In genomic region chr20:50921055-50921454, GRCh38 we compare ENCODE assay signal across 14 cellular contexts. TPM values are rescaled to one million over a fixed set of nuclear protein-coding genes. Genes with fewer than 3 reads are reported as not detected.
A peak's percentile ranks its signal among the peaks of the same experiment; 100 is the strongest.
DNase-seq lines count a peak whose midpoint lies in the region; ATAC-seq and TF ChIP-seq lines count a peak whose summit lies in the region.
"Had no signal": no experiment of that assay in that cellular context is flagged by ENCODE, and none has a peak within 500 bp of the region (broad histone marks: within the 10 kb centered on the region; RNA-seq: fewer than 3 reads in every experiment).

No MANE protein-coding gene starts in this region.

- H3K9me3 Mint-ChIP-seq in activated T-cell treated with anti-CD3 and anti-CD28 coated beads, Interleukin-2, amount 50 U/mL, for 24 hours: no peaks in the 10 kb centered on the region
- no peaks in the 10 kb centered on the region for H3K9me3 Mint-ChIP-seq in stimulated activated effector memory CD8-positive, alpha-beta T cell treated with anti-CD3 and anti-CD28 coated beads, Interleukin-12 subunit alpha, Interleukin-12 subunit beta, amount 100 ng/mL, for 72 hours
- H3K9me3 Mint-ChIP-seq: stimulated activated naive B cell treated with anti-CD40 and anti-IgM and Interleukin-4, amounts not matched to agents 10 μg/mL and 1 μg/mL and 100 μg/mL, for 72 hours; WTC11 had no signal

- no peak for TF ChIP-seq EP300 in esophagus muscularis mucosa (IDR thresholded peaks at IDR 0.05)

- no peak overlapping the region for H2AFZ ChIP-seq in PC-9

- peaks cover 88% of the 10 kb centered on the region for H3K36me3 Mint-ChIP-seq in activated T-cell treated with anti-CD3 and anti-CD28 coated beads, Interleukin-2, amount 50 U/mL, for 24 hours (ENCODE audit: low read depth)
- peaks cover 85% of the 10 kb centered on the region for H3K36me3 Mint-ChIP-seq in stimulated activated effector memory CD8-positive, alpha-beta T cell treated with anti-CD3 and anti-CD28 coated beads, Interleukin-12 subunit alpha, Interleukin-12 subunit beta, amount 100 ng/mL, for 72 hours

- H3K36me3 ChIP-seq in PC-9 (ENCODE audit: low read depth): peaks cover 15% of the 10 kb centered on the region
- H3K36me3 ChIP-seq in esophagus muscularis mucosa: peaks cover 0 to 8% (median 3%) of the 10 kb centered on the region in 4 donors

- peaks cover 99% of the 10 kb centered on the region for H4K20me1 ChIP-seq in PC-9 (ENCODE audit: insufficient read depth)

- H3K27ac ChIP-seq in PC-9 (0 out of 2 replicates have a peak overlapping the region, but pooled peaks have one; percentile 0), esophagus muscularis mucosa (replicated peaks in 1 of 4) (peak overlapping the region in 3 of 4 donors; percentile 2 to 15 (median 3))

- H3K4me1 Mint-ChIP-seq in activated T-cell treated with anti-CD3 and anti-CD28 coated beads, Interleukin-2, amount 50 U/mL, for 24 hours (ENCODE audit: low read depth): peaks cover 91% of the 10 kb centered on the region
- peaks cover 65% of the 10 kb centered on the region for H3K4me1 Mint-ChIP-seq in stimulated activated effector memory CD8-positive, alpha-beta T cell treated with anti-CD3 and anti-CD28 coated beads, Interleukin-12 subunit alpha, Interleukin-12 subunit beta, amount 100 ng/mL, for 72 hours

- H3K4me3 Mint-ChIP-seq in activated T-cell treated with anti-CD3 and anti-CD28 coated beads, Interleukin-2, amount 50 U/mL, for 24 hours: no peak overlapping the region
- H3K4me3 Mint-ChIP-seq in stimulated activated effector memory CD8-positive, alpha-beta T cell treated with anti-CD3 and anti-CD28 coated beads, Interleukin-12 subunit alpha, Interleukin-12 subunit beta, amount 100 ng/mL, for 72 hours: no peak overlapping the region
- H3K4me3 Mint-ChIP-seq: stimulated activated naive B cell treated with anti-CD40 and anti-IgM and Interleukin-4, amounts not matched to agents 10 μg/mL and 1 μg/mL and 100 μg/mL, for 72 hours; WTC11 had no signal

- H3F3A ChIP-seq in PC-9 (ENCODE audit: insufficient read depth, low read depth): peaks cover 13% of the 10 kb centered on the region

- CTCF ChIA-PET in PC-9 (lab: Charles Lee): no interaction called here

- DNase-seq in activated T-cell treated with anti-CD3 and anti-CD28 coated beads, Interleukin-2, amount 50 U/mL, for 24 hours: no peak
- DNase-seq in activated T-cell treated with anti-CD3 and anti-CD28 coated beads for 4 hours (no peak), PC-9 (no peak), esophagus muscularis mucosa (ENCODE audit: extremely low spot score) (no peak), medulla oblongata (ENCODE audit: extremely low spot score) (no peak), NCI-H1417 (lab: John Stamatoyannopoulos, UW) (no peak), Right ventricle myocardium inferior (ENCODE audit: missing footprints) (no peak)
- DNase-seq in stimulated activated effector memory CD8-positive, alpha-beta T cell treated with anti-CD3 and anti-CD28 coated beads, Interleukin-12 subunit alpha, Interleukin-12 subunit beta, amount 100 ng/mL, for 72 hours (ENCODE audit: low spot score in 2 of 2): no peak
- DNase-seq: amygdala; MM.1S; stimulated activated naive B cell treated with anti-CD40 and anti-IgM and Interleukin-4, amounts not matched to agents 10 μg/mL and 1 μg/mL and 100 μg/mL, for 72 hours had no signal

- BruUV-seq in PC-9 (replicated peaks; lab: Mats Ljungman, UMichigan): no TSS peak

- peaks cover 99% of the 10 kb centered on the region for H3K79me2 ChIP-seq in PC-9 (ENCODE audit: low read depth)

- POLR2A ChIA-PET in PC-9 (lab: Charles Lee; ENCODE audit: unreplicated experiment): no interaction called here

- no peak overlapping the region for H3K4me3 ChIP-seq in PC-9
- no peak overlapping the region for H3K4me3 ChIP-seq in esophagus muscularis mucosa
- H3K4me3 ChIP-seq: lung, skin epidermis had no signal

- H3K9me3 ChIP-seq in PC-9 (ENCODE audit: insufficient read depth, low read depth) (no peaks in the 10 kb centered on the region), esophagus muscularis mucosa (no peaks in the 10 kb centered on the region)

- H3K4me1 ChIP-seq in PC-9 (replicated peaks; ENCODE audit: insufficient read depth) (no peaks in the 10 kb centered on the region), esophagus muscularis mucosa (peaks cover 60 to 99% (median 95%) of the 10 kb centered on the region in 4 donors)

- ATAC-seq in stimulated activated effector memory CD8-positive, alpha-beta T cell treated with anti-CD3 and anti-CD28 coated beads, Interleukin-12 subunit alpha, Interleukin-12 subunit beta, amount 100 ng/mL, for 72 hours: peak; percentile 91
- no peak for ATAC-seq in Right ventricle myocardium inferior
- ATAC-seq: stimulated activated naive B cell treated with anti-CD40 and anti-IgM and Interleukin-4, amounts not matched to agents 10 μg/mL and 1 μg/mL and 100 μg/mL, for 72 hours; WTC11 had no signal

- intact Hi-C loops in PC-9 (cut with micrococcal nuclease; ENCODE audit: unreplicated experiment) (no loop called here), esophagus muscularis mucosa (cut with DNase I) (no loop called here), Right ventricle myocardium inferior (cut with DNase I) (no loop called here)

- no peak overlapping the region for H3K4me2 ChIP-seq in PC-9

- H3K27me3 ChIP-seq in PC-9 (ENCODE audit: insufficient read depth, low read depth) (no peaks in the 10 kb centered on the region), esophagus muscularis mucosa (no peaks in the 10 kb centered on the region)

- no peaks in the 10 kb centered on the region for H3K9me2 ChIP-seq in PC-9 (ENCODE audit: insufficient read depth)

- TF ChIP-seq CTCF in PC-9 (conservative IDR thresholded peaks at IDR 0.05): no peak
- TF ChIP-seq CTCF in esophagus muscularis mucosa (IDR thresholded peaks at IDR 0.05): no peak

- peak overlapping the region; percentile 13 for H3K27ac Mint-ChIP-seq in activated T-cell treated with anti-CD3 and anti-CD28 coated beads, Interleukin-2, amount 50 U/mL, for 24 hours
- peak overlapping the region; percentile 74 for H3K27ac Mint-ChIP-seq in stimulated activated effector memory CD8-positive, alpha-beta T cell treated with anti-CD3 and anti-CD28 coated beads, Interleukin-12 subunit alpha, Interleukin-12 subunit beta, amount 100 ng/mL, for 72 hours

- no peaks in the 10 kb centered on the region for H3K27me3 Mint-ChIP-seq in activated T-cell treated with anti-CD3 and anti-CD28 coated beads, Interleukin-2, amount 50 U/mL, for 24 hours
- H3K27me3 Mint-ChIP-seq: stimulated activated naive B cell treated with anti-CD40 and anti-IgM and Interleukin-4, amounts not matched to agents 10 μg/mL and 1 μg/mL and 100 μg/mL, for 72 hours had no signal

- TF ChIP-seq POLR2A in esophagus muscularis mucosa (IDR thresholded peaks at IDR 0.05; ENCODE audit: low read depth): no peak

RNA-seq across cellular contexts. Expression of gene ADNP, which starts 10.2 kb away (rescaled TPM):
- 83.3 and 104 TPM in 2 replicates for total RNA-seq in PC-9 (2021)
- total RNA-seq in esophagus muscularis mucosa: 10 to 100 TPM; 39.1 to 59.8 (median 48.2) TPM
- total RNA-seq in Right ventricle myocardium inferior: 30.3 TPM

RNA-seq across cellular contexts. Expression of gene DPM1, which starts 37.3 kb away (rescaled TPM):
- total RNA-seq in PC-9 (2021) (39.1 and 70.7 TPM in 2 replicates), esophagus muscularis mucosa (10 to 100 TPM; 33.6 to 56.3 (median 41.7) TPM), Right ventricle myocardium inferior (35.5 TPM)

RNA-seq across cellular contexts. Expression of gene MOCS3, which starts 37.6 kb away (rescaled TPM):
- total RNA-seq in PC-9 (2021) (4.8 and 5.5 TPM in 2 replicates), esophagus muscularis mucosa (1 to 10 TPM; 2.9 to 6.2 (median 4.2) TPM), Right ventricle myocardium inferior (2.3 TPM)
